ENCODE assay signal across 8 cellular contexts in genomic region chr16:58462997-58463891, GRCh38. TPM values are rescaled to one million over a fixed set of nuclear protein-coding genes. Genes with fewer than 3 reads are reported as not detected.
DNase-seq lines count a peak whose midpoint lies in the region; ATAC-seq lines count a peak whose summit lies in the region.

No MANE protein-coding gene starts in this region.

- H3K4me3 ChIP-seq in adipocyte (ENCODE audit: low read length) (peak overlapping the region; percentile 59), urinary bladder (ENCODE audit: low read depth, low read length) (peak overlapping the region; percentile 50)

- DNase-seq in activated naive CD4-positive, alpha-beta T cell treated with anti-CD3 and anti-CD28 coated beads, Interleukin-2, amount 10 ng/mL, durations not matched to agents 7 days and 5 days = peak; percentile 22
- DNase-seq in activated naive CD4-positive, alpha-beta T cell treated with anti-CD3 and anti-CD28 coated beads for 36 hours = no peak
- DNase-seq in adipocyte (ENCODE audit: low read depth) (peak; percentile 35), left kidney (ENCODE audit: low read depth, low spot score) (peak; percentile 72), pons (ENCODE audit: low spot score) (no peak)

- ATAC-seq in HG02840 (IDR thresholded peaks at IDR 0.05; ENCODE audit: low FRiP score, unreplicated experiment) (no peak), HG03039 (IDR thresholded peaks at IDR 0.05; ENCODE audit: unreplicated experiment) (no peak)

- no peak overlapping the region for H3K9ac ChIP-seq in adipocyte (ENCODE audit: low read length)

- intact Hi-C loops in activated naive CD4-positive, alpha-beta T cell treated with anti-CD3 and anti-CD28 coated beads for 36 hours (cut with micrococcal nuclease) = no loop called here

- H3K4me1 ChIP-seq in adipocyte (ENCODE audit: control insufficient read depth, insufficient read depth, low read length) = no peaks in the 10 kb centered on the region
- H3K4me1 ChIP-seq in urinary bladder (ENCODE audit: insufficient read depth) = no peaks in the 10 kb centered on the region

- no peaks in the 10 kb centered on the region for H3K36me3 Mint-ChIP-seq in activated naive CD4-positive, alpha-beta T cell treated with anti-CD3 and anti-CD28 coated beads, Interleukin-2, amount 10 ng/mL, durations not matched to agents 7 days and 5 days
- no peaks in the 10 kb centered on the region for H3K36me3 Mint-ChIP-seq in activated naive CD4-positive, alpha-beta T cell treated with anti-CD3 and anti-CD28 coated beads for 36 hours (ENCODE audit: low read depth)

- under 1% methylated on average over 106 of the region's 106 CpGs for WGBS in urinary bladder

- CTCF ChIA-PET in activated naive CD4-positive, alpha-beta T cell treated with anti-CD3 and anti-CD28 coated beads, Interleukin-2, amount 10 ng/mL, durations not matched to agents 7 days and 5 days (lab: Charles Lee) = no interaction called here
- CTCF ChIA-PET in activated naive CD4-positive, alpha-beta T cell treated with anti-CD3 and anti-CD28 coated beads for 36 hours (lab: Charles Lee) = no interaction called here

- no peaks in the 10 kb centered on the region for H3K36me3 ChIP-seq in adipocyte (ENCODE audit: control insufficient read depth, insufficient read depth, low read length, severe bottlenecking)
- H3K36me3 ChIP-seq in urinary bladder (ENCODE audit: insufficient read depth) = no peaks in the 10 kb centered on the region

- no peaks in the 10 kb centered on the region for H3K9me3 ChIP-seq in adipocyte (ENCODE audit: control insufficient read depth, low read length)

- H3K27ac ChIP-seq in urinary bladder (ENCODE audit: low read depth) = no peak overlapping the region

- peaks cover 38% of the 10 kb centered on the region for H3K27me3 ChIP-seq in adipocyte (replicated peaks; ENCODE audit: control insufficient read depth, insufficient read depth, low read length)

- no peaks in the 10 kb centered on the region for H3K9me3 Mint-ChIP-seq in activated naive CD4-positive, alpha-beta T cell treated with anti-CD3 and anti-CD28 coated beads, Interleukin-2, amount 10 ng/mL, durations not matched to agents 7 days and 5 days
- H3K9me3 Mint-ChIP-seq in activated naive CD4-positive, alpha-beta T cell treated with anti-CD3 and anti-CD28 coated beads for 36 hours = no peaks in the 10 kb centered on the region

- H3K27me3 Mint-ChIP-seq in activated naive CD4-positive, alpha-beta T cell treated with anti-CD3 and anti-CD28 coated beads, Interleukin-2, amount 10 ng/mL, durations not matched to agents 7 days and 5 days = peaks cover 91% of the 10 kb centered on the region
- peaks cover 53% of the 10 kb centered on the region for H3K27me3 Mint-ChIP-seq in activated naive CD4-positive, alpha-beta T cell treated with anti-CD3 and anti-CD28 coated beads for 36 hours (ENCODE audit: low read depth)

- no peak overlapping the region for H3K27ac Mint-ChIP-seq in activated naive CD4-positive, alpha-beta T cell treated with anti-CD3 and anti-CD28 coated beads, Interleukin-2, amount 10 ng/mL, durations not matched to agents 7 days and 5 days
- H3K27ac Mint-ChIP-seq in activated naive CD4-positive, alpha-beta T cell treated with anti-CD3 and anti-CD28 coated beads for 36 hours = no peak overlapping the region

- H3K4me3 Mint-ChIP-seq in activated naive CD4-positive, alpha-beta T cell treated with anti-CD3 and anti-CD28 coated beads, Interleukin-2, amount 10 ng/mL, durations not matched to agents 7 days and 5 days = no peak overlapping the region
- no peak overlapping the region for H3K4me3 Mint-ChIP-seq in activated naive CD4-positive, alpha-beta T cell treated with anti-CD3 and anti-CD28 coated beads for 36 hours

- H3K4me1 Mint-ChIP-seq in activated naive CD4-positive, alpha-beta T cell treated with anti-CD3 and anti-CD28 coated beads, Interleukin-2, amount 10 ng/mL, durations not matched to agents 7 days and 5 days = peaks cover 10% of the 10 kb centered on the region
- H3K4me1 Mint-ChIP-seq in activated naive CD4-positive, alpha-beta T cell treated with anti-CD3 and anti-CD28 coated beads for 36 hours (ENCODE audit: low read depth) = peaks cover 16% of the 10 kb centered on the region

RNA-seq across cellular contexts. Expression of gene NDRG4, which starts 36.7 kb away (rescaled TPM):
- total RNA-seq in activated naive CD4-positive, alpha-beta T cell treated with anti-CD3 and anti-CD28 coated beads for 36 hours = 1 to 10 TPM; 3.0 to 3.6 TPM
- 8.1 TPM for total RNA-seq in urinary bladder
- 7.8 TPM for polyA plus RNA-seq in urinary bladder

RNA-seq across cellular contexts. Expression of gene SETD6, which starts 52.1 kb away (rescaled TPM):
- total RNA-seq in activated naive CD4-positive, alpha-beta T cell treated with anti-CD3 and anti-CD28 coated beads for 36 hours = 1 to 10 TPM; 8.1 to 8.5 TPM
- 15.3 TPM for total RNA-seq in urinary bladder
- polyA plus RNA-seq in urinary bladder = 15.5 TPM

Comparison
In these comparisons a context has a peak if more than half of its experiments do, and no peak if none do; other contexts are left out.
1. DNase-seq: peak in activated naive CD4-positive, alpha-beta T cell treated with anti-CD3 and anti-CD28 coated beads, Interleukin-2, amount 10 ng/mL, durations not matched to agents 7 days and 5 days (single experiment), adipocyte (single experiment) and left kidney (single experiment); none in activated naive CD4-positive, alpha-beta T cell treated with anti-CD3 and anti-CD28 coated beads for 36 hours (single experiment) and pons (single experiment).